ENCODE assay signal across 10 cellular contexts in genomic region chr3:42376397-42376798, GRCh38. TPM values are rescaled to one million over a fixed set of nuclear protein-coding genes. Genes with fewer than 3 reads are reported as not detected.
DNase-seq lines count a peak whose midpoint lies in the region; FAIRE-seq and TF ChIP-seq lines count a peak whose summit lies in the region.
"Had no signal": no experiment of that assay in that cellular context is flagged by ENCODE, and none has a peak within 500 bp of the region (broad histone marks: within the 10 kb centered on the region; RNA-seq: fewer than 3 reads in every experiment).

No MANE protein-coding gene starts in this region.

- no peaks in the 10 kb centered on the region for H3K9me3 ChIP-seq in fibroblast of lung (ENCODE audit: control insufficient read depth, insufficient read depth, low read depth, low read length)
- H3K9me3 ChIP-seq: upper lobe of left lung had no signal

- no peak for TF ChIP-seq CTCF in fibroblast of lung (conservative IDR thresholded peaks at IDR 0.05 in 1 of 2, IDR thresholded peaks at IDR 0.05 in 1 of 2; ENCODE audit: low read depth in 1 of 2, low read length in 2 of 2)

- DNase-seq in HK-2 (ENCODE audit: unreplicated experiment) = peak; percentile 6
- peak; percentile 81 for DNase-seq in SW480 (ENCODE audit: low spot score)
- DNase-seq in fibroblast of lung (ENCODE audit: low read depth in 2 of 2) = peak; percentile 65 to 92
- DNase-seq in stimulated activated CD8-positive, alpha-beta memory T cell treated with anti-CD3 and anti-CD28 coated beads, Interleukin-12 subunit alpha, Interleukin-12 subunit beta, amount 100 ng/mL, for 4 hours (ENCODE audit: low read depth) = peak; percentile 14
- no peak for DNase-seq in GM12892 (ENCODE audit: insufficient read length)
- no peak for DNase-seq in SKM-1 treated with dmso at 0.1 percent for 144 hours (lab: John Stamatoyannopoulos, UW; ENCODE audit: unreplicated experiment)
- DNase-seq in foreskin melanocyte = no peak
- DNase-seq: upper lobe of left lung had no signal

- H3K36me3 ChIP-seq in fibroblast of lung (ENCODE audit: control insufficient read depth, insufficient read depth, low read length) = no peaks in the 10 kb centered on the region
- H3K36me3 ChIP-seq: upper lobe of left lung had no signal

- no peak overlapping the region for H3K4me3 ChIP-seq in fibroblast of lung (replicated peaks in 1 of 4; ENCODE audit: control extremely low read depth in 1 of 4, insufficient read depth in 1 of 4, low read depth in 3 of 4, low read length in 4 of 4)
- H3K4me3 ChIP-seq: upper lobe of left lung had no signal

- FAIRE-seq in GM12892 (lab: Jason Lieb, UNC) = no peak

- H3K27ac ChIP-seq in fibroblast of lung (ENCODE audit: insufficient read depth, low read length) = no peak overlapping the region
- H3K27ac ChIP-seq: upper lobe of left lung, VCaP had no signal

- H3K27me3 ChIP-seq in fibroblast of lung (ENCODE audit: control insufficient read depth, insufficient read depth, low read length) = no peaks in the 10 kb centered on the region
- H3K27me3 ChIP-seq: upper lobe of left lung had no signal

- no peak for TF ChIP-seq POLR2A in GM12892 (IDR thresholded peaks at IDR 0.05; ENCODE audit: low read depth, low read length)

- H3K79me2 ChIP-seq in fibroblast of lung (ENCODE audit: control insufficient read depth, insufficient read depth, low read length) = no peaks in the 10 kb centered on the region

- no peaks in the 10 kb centered on the region for H4K20me1 ChIP-seq in fibroblast of lung (ENCODE audit: control insufficient read depth, extremely low read depth, insufficient read depth, low read length)

- no peak overlapping the region for H3K4me2 ChIP-seq in fibroblast of lung (ENCODE audit: extremely low read depth, insufficient read depth, low read length)

- H2AFZ ChIP-seq in fibroblast of lung (ENCODE audit: low read length) = no peak overlapping the region

- no peak overlapping the region for H3K9ac ChIP-seq in fibroblast of lung (ENCODE audit: insufficient read depth, low read length)

- no peaks in the 10 kb centered on the region for H3K4me1 ChIP-seq in fibroblast of lung (ENCODE audit: control insufficient read depth, extremely low read depth, insufficient read depth, low read length)
- H3K4me1 ChIP-seq: upper lobe of left lung had no signal

RNA-seq across cellular contexts. Expression of gene LYZL4, which starts 34.0 kb away (rescaled TPM):
- total RNA-seq in fibroblast of lung = not detected in 2 replicates
- polyA plus RNA-seq in fibroblast of lung = not detected in 2 replicates
- polyA plus RNA-seq in fibroblast of lung (2012) = not detected in 2 replicates
- polyA minus RNA-seq in fibroblast of lung (ENCODE audit: low replicate concordance) = not detected in 2 replicates
- polyA plus RNA-seq in GM12892 (2012; ENCODE audit: missing spikeins) = not detected
- total RNA-seq: liver, upper lobe of left lung had no signal
- polyA plus RNA-seq: liver had no signal

Comparison
In these comparisons a context has a peak if more than half of its experiments do, and no peak if none do; other contexts are left out.
1. DNase-seq: peak in HK-2 (single experiment), SW480 (single experiment), fibroblast of lung (2 of 2) and stimulated activated CD8-positive, alpha-beta memory T cell treated with anti-CD3 and anti-CD28 coated beads, Interleukin-12 subunit alpha, Interleukin-12 subunit beta, amount 100 ng/mL, for 4 hours (single experiment); none in GM12892 (single experiment), SKM-1 treated with dmso at 0.1 percent for 144 hours (single experiment) and foreskin melanocyte (single experiment).